Comparison of ENCODE assay signal across 13 cellular contexts in genomic region chr4:99979872-99980271, GRCh38. TPM values are rescaled to one million over a fixed set of nuclear protein-coding genes. Genes with fewer than 3 reads are reported as not detected.
DNase-seq lines count a peak whose midpoint lies in the region; ATAC-seq and TF ChIP-seq lines count a peak whose summit lies in the region.
"Had no signal": no experiment of that assay in that cellular context is flagged by ENCODE, and none has a peak within 500 bp of the region (broad histone marks: within the 10 kb centered on the region; RNA-seq: fewer than 3 reads in every experiment).

No MANE protein-coding gene starts in this region.

- no TSS peak for BruUV-seq in PC-3 (replicated peaks; lab: Mats Ljungman, UMichigan)

- no peaks in the 10 kb centered on the region for H3K36me3 Mint-ChIP-seq in activated CD4-positive, alpha-beta memory T cell treated with anti-CD3 and anti-CD28 coated beads for 36 hours
- no peaks in the 10 kb centered on the region for H3K36me3 Mint-ChIP-seq in glutamatergic neuron (ENCODE audit: unreplicated experiment)
- H3K36me3 Mint-ChIP-seq in CD8-positive, alpha-beta T cell: no peaks in the 10 kb centered on the region
- H3K36me3 Mint-ChIP-seq: CD8-positive, alpha-beta memory T cell had no signal

- no peaks in the 10 kb centered on the region for H3K9me2 ChIP-seq in PC-3 (replicated peaks; ENCODE audit: low read length)

- no peak overlapping the region for H2AFZ ChIP-seq in PC-3 (ENCODE audit: low read length)
- no peak overlapping the region for H2AFZ ChIP-seq in mesenchymal stem cell (ENCODE audit: low read depth, low read length)

- no peaks in the 10 kb centered on the region for H3K79me2 ChIP-seq in PC-3 (ENCODE audit: low read length)

- H2AK5ac ChIP-seq in mesenchymal stem cell (ENCODE audit: low read length, severe bottlenecking): no peak overlapping the region

- H4K91ac ChIP-seq in mesenchymal stem cell (ENCODE audit: low read length): no peak overlapping the region

- H3K9me3 ChIP-seq in PC-3 (ENCODE audit: low read length): no peaks in the 10 kb centered on the region
- peaks cover 4% of the 10 kb centered on the region for H3K9me3 ChIP-seq in mesenchymal stem cell (ENCODE audit: control insufficient read depth, low read length)
- H3K9me3 ChIP-seq in CD8-positive, alpha-beta T cell (ENCODE audit: low read length): no peaks in the 10 kb centered on the region

- H3K4me2 ChIP-seq in PC-3 (ENCODE audit: low read length): no peak overlapping the region
- H3K4me2 ChIP-seq in mesenchymal stem cell (ENCODE audit: low read length, poor library complexity, severe bottlenecking): no peak overlapping the region

- no peak overlapping the region for H3K18ac ChIP-seq in mesenchymal stem cell (ENCODE audit: low read depth in 1 of 2, low read length in 2 of 2)

- ATAC-seq in PC-3: peak; percentile 65
- no peak for ATAC-seq in CD8-positive, alpha-beta T cell

- no peaks in the 10 kb centered on the region for H3K36me3 ChIP-seq in PC-3 (ENCODE audit: low read depth, low read length)
- H3K36me3 ChIP-seq in mesenchymal stem cell (ENCODE audit: control insufficient read depth in 1 of 2, insufficient read depth in 2 of 2, low read depth in 1 of 2, low read length in 2 of 2): no peaks in the 10 kb centered on the region
- H3K36me3 ChIP-seq in CD8-positive, alpha-beta T cell (ENCODE audit: insufficient read depth, low read length): no peaks in the 10 kb centered on the region

- no peak overlapping the region for H3K27ac ChIP-seq in PC-3 (ENCODE audit: low read length)
- H3K27ac ChIP-seq in mesenchymal stem cell (ENCODE audit: low read length, poor library complexity, severe bottlenecking): no peak overlapping the region
- no peak overlapping the region for H3K27ac ChIP-seq in CD8-positive, alpha-beta T cell (ENCODE audit: low read depth, low read length)

- no peaks in the 10 kb centered on the region for H3K79me1 ChIP-seq in mesenchymal stem cell (replicated peaks; ENCODE audit: low read length, poor library complexity, severe bottlenecking)

- no peak overlapping the region for H3K27ac Mint-ChIP-seq in activated CD4-positive, alpha-beta memory T cell treated with anti-CD3 and anti-CD28 coated beads for 36 hours
- H3K27ac Mint-ChIP-seq in glutamatergic neuron (ENCODE audit: unreplicated experiment): no peak overlapping the region
- no peak overlapping the region for H3K27ac Mint-ChIP-seq in CD8-positive, alpha-beta T cell
- H3K27ac Mint-ChIP-seq: CD8-positive, alpha-beta memory T cell had no signal

- POLR2A ChIA-PET in PC-3 (lab: Charles Lee; ENCODE audit: unreplicated experiment): interaction anchor here (0.7 kb wide), 1 partner anchor 85 kb away, joined by 3 read pairs; the partner anchor contains the start of gene LAMTOR3
- POLR2A ChIA-PET in activated CD4-positive, alpha-beta memory T cell treated with anti-CD3 and anti-CD28 coated beads for 36 hours (lab: Charles Lee): no interaction called here
- POLR2A ChIA-PET in CD8-positive, alpha-beta T cell (lab: Charles Lee): no interaction called here

- no peaks in the 10 kb centered on the region for H4K20me1 ChIP-seq in PC-3 (ENCODE audit: low read length)

- peaks cover 4% of the 10 kb centered on the region for H3K9me3 Mint-ChIP-seq in activated CD4-positive, alpha-beta memory T cell treated with anti-CD3 and anti-CD28 coated beads for 36 hours
- no peaks in the 10 kb centered on the region for H3K9me3 Mint-ChIP-seq in glutamatergic neuron (ENCODE audit: unreplicated experiment)
- peaks cover 14% of the 10 kb centered on the region for H3K9me3 Mint-ChIP-seq in CD8-positive, alpha-beta T cell

- CTCF ChIA-PET in PC-3 (lab: Charles Lee): no interaction called here
- CTCF ChIA-PET in activated CD4-positive, alpha-beta memory T cell treated with anti-CD3 and anti-CD28 coated beads for 36 hours (lab: Charles Lee): no interaction called here
- CTCF ChIA-PET in CD8-positive, alpha-beta T cell (lab: Charles Lee): no interaction called here

- no peak overlapping the region for H2BK15ac ChIP-seq in mesenchymal stem cell (ENCODE audit: low read depth, poor library complexity, severe bottlenecking)

- no peak overlapping the region for H2BK5ac ChIP-seq in mesenchymal stem cell (ENCODE audit: low read depth, low read length, poor library complexity, severe bottlenecking)

- H3K4me3 Mint-ChIP-seq in activated CD4-positive, alpha-beta memory T cell treated with anti-CD3 and anti-CD28 coated beads for 36 hours: no peak overlapping the region
- no peak overlapping the region for H3K4me3 Mint-ChIP-seq in glutamatergic neuron (ENCODE audit: unreplicated experiment)
- no peak overlapping the region for H3K4me3 Mint-ChIP-seq in CD8-positive, alpha-beta T cell
- H3K4me3 Mint-ChIP-seq: CD8-positive, alpha-beta memory T cell had no signal

- H3K4me1 Mint-ChIP-seq in activated CD4-positive, alpha-beta memory T cell treated with anti-CD3 and anti-CD28 coated beads for 36 hours (ENCODE audit: low read depth): no peaks in the 10 kb centered on the region
- no peaks in the 10 kb centered on the region for H3K4me1 Mint-ChIP-seq in glutamatergic neuron (ENCODE audit: low read depth, unreplicated experiment)
- no peaks in the 10 kb centered on the region for H3K4me1 Mint-ChIP-seq in CD8-positive, alpha-beta T cell (ENCODE audit: low read depth)

- no peak overlapping the region for H3K23ac ChIP-seq in mesenchymal stem cell (ENCODE audit: low read length in 2 of 2)

- H4K8ac ChIP-seq in mesenchymal stem cell (ENCODE audit: low read length): no peak overlapping the region

- no peak overlapping the region for H2BK120ac ChIP-seq in mesenchymal stem cell (ENCODE audit: low read depth, low read length)

- H3K4me1 ChIP-seq in PC-3 (ENCODE audit: insufficient read depth, low read length): peaks cover 9% of the 10 kb centered on the region; the same call in 1 of the 2 replicates
- H3K4me1 ChIP-seq in mesenchymal stem cell (ENCODE audit: control insufficient read depth, insufficient read depth, low read depth, low read length): no peaks in the 10 kb centered on the region
- H3K4me1 ChIP-seq in CD8-positive, alpha-beta T cell (ENCODE audit: insufficient read depth, low read length): no peaks in the 10 kb centered on the region

- H3K27me3 ChIP-seq in PC-3 (ENCODE audit: low read length) (no peaks in the 10 kb centered on the region), mesenchymal stem cell (ENCODE audit: control insufficient read depth in 1 of 2, insufficient read depth in 1 of 2, low read length in 2 of 2) (no peaks in the 10 kb centered on the region)
- no peaks in the 10 kb centered on the region for H3K27me3 ChIP-seq in CD8-positive, alpha-beta T cell (ENCODE audit: insufficient read depth, low read length)

- no peak overlapping the region for H3K9ac ChIP-seq in PC-3 (ENCODE audit: low read length)
- H3K9ac ChIP-seq in mesenchymal stem cell (ENCODE audit: low read length): no peak overlapping the region

- H3K4me3 ChIP-seq in PC-3 (ENCODE audit: low read length) (no peak overlapping the region), choroid plexus epithelial cell (ENCODE audit: low read depth, low read length) (no peak overlapping the region), mesenchymal stem cell (ENCODE audit: insufficient read depth in 1 of 2, low read depth in 1 of 2, low read length in 2 of 2) (no peak overlapping the region)
- no peak overlapping the region for H3K4me3 ChIP-seq in CD8-positive, alpha-beta T cell (ENCODE audit: low read depth, low read length)

- H3F3A ChIP-seq in PC-3 (ENCODE audit: low read length, unreplicated experiment): no peaks in the 10 kb centered on the region

- intact Hi-C loops in PC-3 (cut with micrococcal nuclease): no loop called here
- intact Hi-C loops in activated CD4-positive, alpha-beta memory T cell treated with anti-CD3 and anti-CD28 coated beads for 36 hours (cut with micrococcal nuclease): no loop called here
- intact Hi-C loops in CD8-positive, alpha-beta T cell (cut with DNase I, micrococcal nuclease): no loop called here

- H3K4ac ChIP-seq in mesenchymal stem cell (ENCODE audit: low read depth in 1 of 2, low read length in 2 of 2): no peak overlapping the region

- DNase-seq in EH (ENCODE audit: low read depth): peak; percentile 65
- DNase-seq in PC-3: peak; percentile 54
- peak; percentile 25 for DNase-seq in choroid plexus epithelial cell (ENCODE audit: low read depth)
- DNase-seq in mesenchymal stem cell: peak; percentile 20
- no peak for DNase-seq in activated CD4-positive, alpha-beta memory T cell treated with anti-CD3 and anti-CD28 coated beads for 36 hours
- no peak for DNase-seq in glutamatergic neuron
- no peak for DNase-seq in activated gamma-delta T cell treated with Interleukin-2 at 50 U/mL for 16 hours
- DNase-seq in CD8-positive, alpha-beta T cell: no peak
- DNase-seq: CD8-positive, alpha-beta memory T cell; NCI-H1436 treated with DMSO at 0.1 percent for 48 hours; NCI-H345; NCI-H526 treated with DMSO at 0.1 percent for 48 hours; OCI-M1 had no signal

- H3K14ac ChIP-seq in mesenchymal stem cell (ENCODE audit: low read length in 2 of 2): no peak overlapping the region

- peaks cover 4% of the 10 kb centered on the region for H3K27me3 Mint-ChIP-seq in activated CD4-positive, alpha-beta memory T cell treated with anti-CD3 and anti-CD28 coated beads for 36 hours
- peaks cover under 1% of the 10 kb centered on the region for H3K27me3 Mint-ChIP-seq in glutamatergic neuron (ENCODE audit: unreplicated experiment)
- H3K27me3 Mint-ChIP-seq in CD8-positive, alpha-beta T cell (ENCODE audit: low read depth): no peaks in the 10 kb centered on the region

- no peak for TF ChIP-seq CTCF in PC-3 (conservative IDR thresholded peaks at IDR 0.05; ENCODE audit: low read depth, low read length)
- no peak for TF ChIP-seq CTCF in choroid plexus epithelial cell (conservative IDR thresholded peaks at IDR 0.05; ENCODE audit: low read depth, low read length)
- no peak for TF ChIP-seq CTCF in glutamatergic neuron (IDR thresholded peaks at IDR 0.05; ENCODE audit: partially characterized antibody, unreplicated experiment)
- TF ChIP-seq CTCF in CD8-positive, alpha-beta T cell (IDR thresholded peaks at IDR 0.05): no peak

- no peak overlapping the region for H2BK12ac ChIP-seq in mesenchymal stem cell (ENCODE audit: low read length in 2 of 2)

RNA-seq across cellular contexts. Expression of gene H2AZ1, which starts 29.8 kb away (rescaled TPM):
- total RNA-seq in PC-3 (2014; rRNA removed) (384 and 433 TPM in 2 replicates), glutamatergic neuron (ENCODE audit: unreplicated experiment) (246 TPM)
- polyA plus RNA-seq in mesenchymal stem cell (2013, experiment 1 of 2): 266 TPM
- 271 TPM for polyA plus RNA-seq in mesenchymal stem cell (2013, experiment 2 of 2)
- 100 to 1,000 TPM; 709 to 731 TPM for total RNA-seq in activated CD4-positive, alpha-beta memory T cell treated with anti-CD3 and anti-CD28 coated beads for 36 hours
- 100 to 1,000 TPM in 1 of 2 experiments, 10 to 100 TPM in 1; 99.6 to 103 TPM for total RNA-seq in CD8-positive, alpha-beta T cell

RNA-seq across cellular contexts. Expression of gene DNAJB14, which starts 33.5 kb away (rescaled TPM):
- 8.8 and 18.9 TPM in 2 replicates for total RNA-seq in PC-3 (2014; rRNA removed)
- 31.4 TPM for polyA plus RNA-seq in mesenchymal stem cell (2013, experiment 1 of 2)
- polyA plus RNA-seq in mesenchymal stem cell (2013, experiment 2 of 2): 32.4 TPM
- total RNA-seq in activated CD4-positive, alpha-beta memory T cell treated with anti-CD3 and anti-CD28 coated beads for 36 hours: 10 to 100 TPM; 39.8 to 40.4 TPM
- 35.9 TPM for total RNA-seq in glutamatergic neuron (ENCODE audit: unreplicated experiment)
- 10 to 100 TPM; 69.5 to 71.8 TPM for total RNA-seq in CD8-positive, alpha-beta T cell

Comparison
In these comparisons a context has a peak if more than half of its experiments do, and no peak if none do; other contexts are left out.
1. DNase-seq: peak in EH (single experiment), PC-3 (single experiment), choroid plexus epithelial cell (single experiment) and mesenchymal stem cell (single experiment); none in activated CD4-positive, alpha-beta memory T cell treated with anti-CD3 and anti-CD28 coated beads for 36 hours (single experiment), glutamatergic neuron (single experiment), activated gamma-delta T cell treated with Interleukin-2 at 50 U/mL for 16 hours (single experiment) and CD8-positive, alpha-beta T cell (0 of 7).